In the genomic region with DNA sequence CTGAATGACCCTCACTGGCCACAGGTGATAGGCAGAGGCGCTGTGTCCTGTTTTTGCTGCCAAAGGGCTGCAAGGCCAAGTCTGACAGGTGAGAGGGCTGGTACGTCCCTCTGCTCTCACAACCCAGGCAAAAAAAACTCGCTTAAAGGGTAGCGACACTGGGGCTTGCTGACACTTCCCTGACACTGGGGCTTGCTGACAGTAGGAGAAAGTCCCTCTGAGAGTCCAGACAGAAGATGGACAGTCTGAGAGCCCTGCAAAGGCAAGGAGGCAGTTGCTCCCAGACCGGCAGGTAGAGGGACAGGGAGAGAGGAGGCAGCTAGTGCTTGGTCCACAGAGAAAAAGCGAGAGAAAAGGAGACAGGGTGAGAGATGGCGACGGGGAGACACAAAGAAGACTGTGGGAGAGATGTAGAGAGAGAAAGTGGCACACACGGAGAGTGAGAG, we compare ENCODE assay signal across 8 cellular contexts. TPM values are rescaled to one million over a fixed set of nuclear protein-coding genes. Genes with fewer than 3 reads are reported as not detected.
A peak's percentile ranks its signal among the peaks of the same experiment; 100 is the strongest.
DNase-seq lines count a peak whose midpoint lies in the region; ATAC-seq, FAIRE-seq and TF ChIP-seq lines count a peak whose summit lies in the region.

No MANE protein-coding gene starts in this region.

- no peaks in the 10 kb centered on the region for H3K9me3 Mint-ChIP-seq in Caco-2 (ENCODE audit: unreplicated experiment)

- H3K9me3 ChIP-seq in Caco-2 (no peaks in the 10 kb centered on the region), pancreas (no peaks in the 10 kb centered on the region)

- intact Hi-C loops in Caco-2 (cut with micrococcal nuclease; ENCODE audit: unreplicated experiment): no loop called here
- intact Hi-C loops in pancreas (cut with DNase I): loop anchor here in 1 of 3 donors (10.0 kb wide), 1 partner anchor 96 kb away; no protein-coding TSS in a partner anchor

- peak overlapping the region; percentile 21 to 85 (median 52) for H3K27ac ChIP-seq in pancreas

- no peak for FAIRE-seq in pancreas (lab: Jason Lieb, UNC)

- DNase-seq in Caco-2 (peak in 1 of 2 experiments; percentile 15), fibroblast of villous mesenchyme (ENCODE audit: low read depth) (no peak), pancreas (peak in 5 of 6 donors; percentile 38 to 76 (median 55)), Ammon's horn (ENCODE audit: low spot score) (no peak), cortex of kidney (lab: John Stamatoyannopoulos, UW) (no peak)
- peak; percentile 80 for DNase-seq in activated CD8-positive, alpha-beta memory T cell treated with anti-CD3 and anti-CD28 coated beads for 24 hours

- H3K4me1 ChIP-seq in Caco-2 (peaks cover 14% of the 10 kb centered on the region), pancreas (peaks cover 3 to 33% (median 11%) of the 10 kb centered on the region in 3 donors)

- no peaks in the 10 kb centered on the region for H3K36me3 ChIP-seq in Caco-2 (ENCODE audit: control insufficient read depth, insufficient read depth, low read length)
- H3K36me3 ChIP-seq in pancreas: no peaks in the 10 kb centered on the region

- H3K4me3 Mint-ChIP-seq in Caco-2 (ENCODE audit: unreplicated experiment): peak overlapping the region; percentile 79

- H3K4me3 ChIP-seq in Caco-2 (ENCODE audit: low read depth, low read length) (peak overlapping the region; percentile 79), fibroblast of villous mesenchyme (ENCODE audit: low read depth, low read length) (peak overlapping the region; percentile 84), pancreas (peak overlapping the region; percentile 79 to 91 (median 85))

- peak; percentile 3 for ATAC-seq in HG02610 (IDR thresholded peaks at IDR 0.05; ENCODE audit: unreplicated experiment)
- peak; percentile 33 to 52 (median 49) for ATAC-seq in pancreas
- no peak for ATAC-seq in GM18502 (IDR thresholded peaks at IDR 0.05; ENCODE audit: poor library complexity, unreplicated experiment)

- no peaks in the 10 kb centered on the region for H3K27me3 ChIP-seq in Caco-2 (replicated peaks; ENCODE audit: control insufficient read depth, insufficient read depth, low read length)
- no peaks in the 10 kb centered on the region for H3K27me3 ChIP-seq in pancreas

- no peaks in the 10 kb centered on the region for H3K27me3 Mint-ChIP-seq in Caco-2 (ENCODE audit: insufficient read depth, unreplicated experiment)

- WGBS in pancreas, 2 donors: 3 to 5% methylated on average over 9 of the region's 9 CpGs

- POLR2A ChIA-PET in Caco-2 (lab: Charles Lee): interaction anchor here (0.7 to 0.9 kb wide), 2 partner anchors 17 to 23 kb away, joined by 3 to 13 read pairs; no protein-coding TSS in a partner anchor

- H3K27ac Mint-ChIP-seq in Caco-2 (ENCODE audit: unreplicated experiment): peak overlapping the region; percentile 9

- TF ChIP-seq CTCF in Caco-2 (IDR thresholded peaks at IDR 0.05; ENCODE audit: insufficient read depth in 1 of 2, low read depth in 1 of 2, low read length in 1 of 2, severe bottlenecking in 1 of 2, unreplicated experiment in 1 of 2) (no peak), fibroblast of villous mesenchyme (IDR thresholded peaks at IDR 0.05; ENCODE audit: insufficient read depth, low read depth, low read length) (peak; percentile 5), pancreas (IDR thresholded peaks at IDR 0.05) (no peak)

- no peaks in the 10 kb centered on the region for H3K4me1 Mint-ChIP-seq in Caco-2 (ENCODE audit: low read depth, unreplicated experiment)

- CTCF ChIA-PET in Caco-2 (lab: Charles Lee): interaction anchor here (0.6 to 4.3 kb wide), 24 partner anchors 9 to 545 kb away, joined by 3 to 42 read pairs (median 5); partner anchors contain the start of gene TASOR

- peaks cover 5% of the 10 kb centered on the region for H3K36me3 Mint-ChIP-seq in Caco-2 (ENCODE audit: insufficient read depth, unreplicated experiment)

- BruUV-seq in Caco-2 (replicated peaks; lab: Mats Ljungman, UMichigan): no TSS peak

RNA-seq across cellular contexts. Expression of gene ARHGEF3, which starts 0.6 kb away (rescaled TPM):
- total RNA-seq in Caco-2 (2022): 10.2 and 14.8 TPM in 2 replicates
- 5.5 and 6.5 TPM in 2 replicates for total RNA-seq in fibroblast of villous mesenchyme
- total RNA-seq in pancreas: 10 to 100 TPM; 12.6 to 36.5 (median 26.8) TPM
- polyA plus RNA-seq in pancreas: 10 to 100 TPM; 11.4 to 11.8 TPM

Comparison
In these comparisons a context has a peak if more than half of its experiments do, and no peak if none do; other contexts are left out.
1. DNase-seq: peak in activated CD8-positive, alpha-beta memory T cell treated with anti-CD3 and anti-CD28 coated beads for 24 hours (single experiment) and pancreas (5 of 6); none in fibroblast of villous mesenchyme (single experiment), Ammon's horn (single experiment) and cortex of kidney (single experiment).
2. Peak in every context shown above with its lines, with median percentiles within 50 percentile points of each other: H3K4me3 ChIP-seq.